7 cellular contexts compared by ENCODE assay signal in the genomic region with DNA sequence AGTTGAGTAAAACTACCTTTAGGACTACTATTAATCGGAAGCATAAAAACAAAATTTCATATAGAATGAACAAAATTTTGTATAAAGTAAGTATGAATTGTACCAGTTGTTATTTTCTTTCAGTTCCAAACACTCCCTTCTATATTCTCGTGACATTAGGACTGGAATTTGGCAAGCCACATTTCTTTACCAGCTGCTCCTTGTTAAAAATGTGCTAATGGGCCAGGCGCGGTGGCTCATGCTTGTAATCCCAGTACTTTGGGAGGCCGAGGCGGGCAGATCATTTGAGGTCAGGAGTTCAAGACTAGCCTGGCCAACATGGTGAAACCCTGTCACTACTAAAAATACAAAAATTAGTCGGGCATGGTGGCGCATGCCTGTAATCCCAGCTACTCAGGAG. TPM values are rescaled to one million over a fixed set of nuclear protein-coding genes. Genes with fewer than 3 reads are reported as not detected.
DNase-seq lines count a peak whose midpoint lies in the region; ATAC-seq and TF ChIP-seq lines count a peak whose summit lies in the region.
"Not testable (repeated sequence)": the region's sequence is repeated elsewhere in the genome, so short reads cannot be mapped to it uniquely, and the experiment has no call there.

No MANE protein-coding gene starts in this region.

- TF ChIP-seq CTCF in AG09319 (IDR thresholded peaks at IDR 0.05; ENCODE audit: low read depth, low read length); GM23338 (conservative IDR thresholded peaks at IDR 0.05; ENCODE audit: low read depth in 2 of 2): not testable (repeated sequence)

- H3K9me2 ChIP-seq in GM23338 (ENCODE audit: insufficient read depth): not testable (repeated sequence)

- not testable (repeated sequence) for H3K4me3 ChIP-seq in GM23338

- peaks cover 74% of the 10 kb centered on the region for H3K36me3 Mint-ChIP-seq in GM23338 (ENCODE audit: low read depth)
- not testable (repeated sequence) for H3K36me3 Mint-ChIP-seq in T-helper 17 cell (ENCODE audit: low read depth)

- peaks cover 18% of the 10 kb centered on the region for H3K4me1 Mint-ChIP-seq in GM23338
- H3K4me1 Mint-ChIP-seq in T-helper 17 cell: not testable (repeated sequence)

- not testable (repeated sequence) for H2AFZ ChIP-seq in GM23338

- H3K9me3 ChIP-seq in T-helper 17 cell (ENCODE audit: control insufficient read depth, low read length, poor library complexity, severe bottlenecking): not testable (repeated sequence)

- H3F3A ChIP-seq in GM23338 (replicated peaks; ENCODE audit: low read depth): not testable (repeated sequence)

- not testable (repeated sequence) for H3K27me3 ChIP-seq in GM23338 (ENCODE audit: insufficient read depth)

- peak overlapping the region; percentile 83; the same call in 1 of the 2 replicates for H3K27ac Mint-ChIP-seq in GM23338
- peak overlapping the region; percentile 75 for H3K27ac Mint-ChIP-seq in T-helper 17 cell

- DNase-seq in AG09319 (ENCODE audit: extremely low read depth, low read depth) (peak; percentile 18), EH (ENCODE audit: low read depth) (peak; percentile 41), fibroblast of gingiva (ENCODE audit: low read depth) (peak; percentile 80), fibroblast of the conjunctiva (ENCODE audit: low read depth) (peak; percentile 26), myocyte (ENCODE audit: low read depth) (peak; percentile 36)
- not testable (repeated sequence) for DNase-seq in GM23338 (ENCODE audit: low spot score); T-helper 17 cell

- H3K79me2 ChIP-seq in GM23338 (replicated peaks; ENCODE audit: insufficient read depth): not testable (repeated sequence)

- H3K4me1 ChIP-seq in GM23338 (ENCODE audit: insufficient read depth): peaks cover 13% of the 10 kb centered on the region; the same call in 1 of the 2 replicates

- H3K36me3 ChIP-seq in GM23338 (ENCODE audit: insufficient read depth): peaks cover 34% of the 10 kb centered on the region

- not testable (repeated sequence) for ATAC-seq in GM23338, T-helper 17 cell

- not testable (repeated sequence) for H3K4me2 ChIP-seq in GM23338

- peaks cover 14% of the 10 kb centered on the region; the same call in 2 of the 3 replicates for H3K9me3 Mint-ChIP-seq in GM23338

- not testable (repeated sequence) for H3K27me3 Mint-ChIP-seq in GM23338 (ENCODE audit: insufficient read depth, low read depth, poor library complexity)
- H3K27me3 Mint-ChIP-seq in T-helper 17 cell: peaks cover 14% of the 10 kb centered on the region

- H3K27ac ChIP-seq in GM23338 (ENCODE audit: low read depth): peak overlapping the region; percentile 51; the same call in 1 of the 2 replicates

- not testable (repeated sequence) for H4K20me1 ChIP-seq in GM23338 (replicated peaks; ENCODE audit: insufficient read depth)

- H3K4me3 Mint-ChIP-seq in GM23338, T-helper 17 cell: not testable (repeated sequence)

RNA-seq across cellular contexts. Expression of a gene that starts 20.1 kb away (rescaled TPM):
- 275 and 294 TPM in 2 replicates for total RNA-seq in GM23338 (2014; rRNA removed; shearing (Covaris generic))
- 503 and 541 TPM in 2 replicates for polyA plus RNA-seq in GM23338 (2016; fragmentation: Nextera tagmentation; extraction: Ambion mirVana)
- total RNA-seq in T-helper 17 cell (10 to 100 TPM; 89.3 to 95.7 TPM), myocyte (154 and 256 TPM in 2 replicates)
- polyA plus RNA-seq in myocyte (2012): 112 TPM

RNA-seq across cellular contexts. Expression of a gene that starts 20.6 kb away (rescaled TPM):
- 13.0 and 20.4 TPM in 2 replicates for total RNA-seq in GM23338 (2014; rRNA removed; shearing (Covaris generic))
- polyA plus RNA-seq in GM23338 (2016; fragmentation: Nextera tagmentation; extraction: Ambion mirVana): 8.8 and 10.7 TPM in 2 replicates
- 10 to 100 TPM; 11.6 to 12.9 TPM for total RNA-seq in T-helper 17 cell
- 5.5 and 8.1 TPM in 2 replicates for total RNA-seq in myocyte
- 4.6 TPM for polyA plus RNA-seq in myocyte (2012)
